Comparison of ENCODE assay signal across 1 cellular context in genomic region chr1:151547119-151547899, GRCh38.
A peak's percentile ranks its signal among the peaks of the same experiment; 100 is the strongest.
TF ChIP-seq lines count a peak whose summit lies in the region.

No MANE protein-coding gene starts in this region.

TF ChIP-seq in HepG2, 621 proteins besides CTCF, POLR2A, EP300 and RAD21 (continued from another document and continues in another):
- TF ChIP-seq PRDM15 (CRISPR knock-in tag; IDR thresholded peaks at IDR 0.05) (no peak), CBFB (CRISPR knock-in tag; IDR thresholded peaks at IDR 0.05) (no peak), GMEB1 (CRISPR knock-in tag; IDR thresholded peaks at IDR 0.05; ENCODE audit: borderline replicate concordance) (peak; percentile 56; the same call in 1 of the 2 replicates), ZNF407 (CRISPR knock-in tag; IDR thresholded peaks at IDR 0.05; ENCODE audit: not compliant biosample characterization) (no peak), ZNF75D (CRISPR knock-in tag; IDR thresholded peaks at IDR 0.05; ENCODE audit: borderline replicate concordance) (no peak), ZNF784 (CRISPR knock-in tag; IDR thresholded peaks at IDR 0.05; ENCODE audit: borderline replicate concordance) (no peak), SOX13 (IDR thresholded peaks at IDR 0.05) (peak; percentile 58), SOX13 (CRISPR knock-in tag; conservative IDR thresholded peaks at IDR 0.05 in 1 of 2, IDR thresholded peaks at IDR 0.05 in 1 of 2) (peak in 1 of 2 experiments; percentile 91; a peak in 2 of 4 replicates), ZNF773 (CRISPR knock-in tag; IDR thresholded peaks at IDR 0.05; ENCODE audit: borderline replicate concordance) (no peak), ZGPAT (CRISPR knock-in tag; IDR thresholded peaks at IDR 0.05) (peak; percentile 71), GATAD1 (CRISPR knock-in tag; IDR thresholded peaks at IDR 0.05) (peak; percentile 51; the same call in 1 of the 2 replicates), MXD3 (CRISPR knock-in tag; IDR thresholded peaks at IDR 0.05) (peak; percentile 61; the same call in 1 of the 2 replicates), RBFOX2 (IDR thresholded peaks at IDR 0.05; ENCODE audit: low read depth, low read length) (no peak), HNRNPLL (IDR thresholded peaks at IDR 0.05; ENCODE audit: low read depth, low read length, poor library complexity, severe bottlenecking) (no peak), ZNF232 (CRISPR knock-in tag; IDR thresholded peaks at IDR 0.05; ENCODE audit: borderline replicate concordance) (no peak), GPN1 (CRISPR knock-in tag; IDR thresholded peaks at IDR 0.05; ENCODE audit: borderline replicate concordance) (no peak), CCDC6 (CRISPR knock-in tag; IDR thresholded peaks at IDR 0.05) (0 out of 2 replicates have a peak, but pooled peaks have one; percentile 42), TFDP2 (CRISPR knock-in tag; IDR thresholded peaks at IDR 0.05) (peak; percentile 58; the same call in 1 of the 2 replicates), ZNF629 (CRISPR knock-in tag; conservative IDR thresholded peaks at IDR 0.05) (no peak), POLR2AphosphoS5 (IDR thresholded peaks at IDR 0.05; ENCODE audit: low read depth, low read length) (peak; percentile 27; the same call in 1 of the 2 replicates), KMT2A (CRISPR knock-in tag; IDR thresholded peaks at IDR 0.05) (no peak), PRPF4 (IDR thresholded peaks at IDR 0.05; ENCODE audit: low read depth, low read length, poor library complexity, severe bottlenecking) (no peak), NR3C1 (CRISPR knock-in tag; IDR thresholded peaks at IDR 0.05) (no peak), CREM (IDR thresholded peaks at IDR 0.05) (peak; percentile 49; the same call in 1 of the 2 replicates), CREM (CRISPR knock-in tag; IDR thresholded peaks at IDR 0.05) (no peak), FLYWCH1 (CRISPR knock-in tag; IDR thresholded peaks at IDR 0.05) (no peak), SP4 (CRISPR knock-in tag; IDR thresholded peaks at IDR 0.05) (no peak), ZNF460 (CRISPR knock-in tag; IDR thresholded peaks at IDR 0.05; ENCODE audit: borderline replicate concordance) (no peak), ZNF768 (CRISPR knock-in tag; IDR thresholded peaks at IDR 0.05) (no peak), ZNF501 (CRISPR knock-in tag; IDR thresholded peaks at IDR 0.05) (no peak), HBP1 (CRISPR knock-in tag; IDR thresholded peaks at IDR 0.05; ENCODE audit: low read depth) (peak; percentile 63; the same call in 1 of the 2 replicates), NFATC3 (CRISPR knock-in tag; IDR thresholded peaks at IDR 0.05) (no peak), ZNF570 (CRISPR knock-in tag; IDR thresholded peaks at IDR 0.05; ENCODE audit: borderline replicate concordance) (no peak), ZNF674 (CRISPR knock-in tag; IDR thresholded peaks at IDR 0.05; ENCODE audit: low read depth) (no peak), ZNF567 (CRISPR knock-in tag; IDR thresholded peaks at IDR 0.05; ENCODE audit: borderline replicate concordance) (no peak), SNRNP70 (IDR thresholded peaks at IDR 0.05; ENCODE audit: low read depth, low read length) (no peak), MTA1 (CRISPR knock-in tag; IDR thresholded peaks at IDR 0.05; ENCODE audit: borderline replicate concordance) (0 out of 2 replicates have a peak, but pooled peaks have one; percentile 47), MNT (IDR thresholded peaks at IDR 0.05) (peak; percentile 96), SMAD1 (CRISPR knock-in tag; IDR thresholded peaks at IDR 0.05; ENCODE audit: borderline replicate concordance, low read depth) (no peak; the same call in 1 of the 2 replicates), ZKSCAN8 (CRISPR knock-in tag; IDR thresholded peaks at IDR 0.05; ENCODE audit: borderline replicate concordance) (peak; percentile 57; the same call in 1 of the 2 replicates), ZNF772 (CRISPR knock-in tag; IDR thresholded peaks at IDR 0.05) (no peak), SALL2 (CRISPR knock-in tag; IDR thresholded peaks at IDR 0.05) (no peak)
